12 cellular contexts compared by ENCODE assay signal in genomic region chr1:2206813-2207488, GRCh38. TPM values are rescaled to one million over a fixed set of nuclear protein-coding genes. Genes with fewer than 3 reads are reported as not detected.
DNase-seq lines count a peak whose midpoint lies in the region; ATAC-seq, FAIRE-seq and TF ChIP-seq lines count a peak whose summit lies in the region.
"Had no signal": no experiment of that assay in that cellular context is flagged by ENCODE, and none has a peak within 500 bp of the region (broad histone marks: within the 10 kb centered on the region; RNA-seq: fewer than 3 reads in every experiment).

No MANE protein-coding gene starts in this region.

- no peaks in the 10 kb centered on the region for H3K9me3 Mint-ChIP-seq in WTC11

- intact Hi-C loops in kidney (cut with DNase I), result no loop called here

- H3K4me2 ChIP-seq in BLaER1 treated with 17β-estradiol and CSF1 and Interleukin-3, amounts not matched to agents 10 nM and 100 nM, result peak overlapping the region in 8 of 11 experiments; percentile 15 to 98 (median 56); a peak in 6 of 22 replicates
- H3K4me2 ChIP-seq in skeletal muscle satellite cell (ENCODE audit: low read length), result peak overlapping the region; percentile 81

- peaks cover 0 to 28% (median 5%) of the 10 kb centered on the region in 11 experiments; a peak in 8 of 22 replicates for H4K20me1 ChIP-seq in BLaER1 treated with 17β-estradiol and CSF1 and Interleukin-3, amounts not matched to agents 10 nM and 100 nM

- no peaks in the 10 kb centered on the region for H3K36me3 ChIP-seq in BLaER1 treated with 17β-estradiol and CSF1 and Interleukin-3, amounts not matched to agents 10 nM and 100 nM
- no peaks in the 10 kb centered on the region for H3K36me3 ChIP-seq in WERI-Rb-1
- no peaks in the 10 kb centered on the region for H3K36me3 ChIP-seq in kidney (ENCODE audit: control insufficient read depth in 1 of 2, insufficient read depth in 2 of 2, low read length in 2 of 2)
- H3K36me3 ChIP-seq in skeletal muscle satellite cell (ENCODE audit: insufficient read depth, low read length), result no peaks in the 10 kb centered on the region

- peaks cover 15% of the 10 kb centered on the region for H3K27me3 Mint-ChIP-seq in WTC11 (ENCODE audit: low read depth)

- H3K4me3 ChIP-seq in BLaER1 treated with 17β-estradiol and CSF1 and Interleukin-3, amounts not matched to agents 10 nM and 100 nM, result no peak overlapping the region
- H3K4me3 ChIP-seq in WERI-Rb-1 (ENCODE audit: low read depth, low read length), result no peak overlapping the region
- peak overlapping the region; percentile 19 to 48 for H3K4me3 ChIP-seq in kidney (ENCODE audit: low read length in 2 of 2)
- H3K4me3 ChIP-seq in skeletal muscle satellite cell (ENCODE audit: low read length), result peak overlapping the region; percentile 60

- CTCF ChIA-PET in WTC11 (lab: Charles Lee), result interaction anchor here (0.6 to 4.5 kb wide), 8 partner anchors 11 to 328 kb away, joined by 3 to 46 read pairs (median 4); partner anchors contain the start of gene FAAP20

- FAIRE-seq in kidney (lab: Jason Lieb, UNC), result no peak
- FAIRE-seq: GM12891 had no signal

- 0 out of 22 replicates have a peak overlapping the region, but pooled peaks of 1 of the 11 experiments have one; percentile 3 for H3K9ac ChIP-seq in BLaER1 treated with 17β-estradiol and CSF1 and Interleukin-3, amounts not matched to agents 10 nM and 100 nM
- H3K9ac ChIP-seq in kidney (ENCODE audit: low read length in 2 of 2) (peak overlapping the region; percentile 59 to 61), skeletal muscle satellite cell (ENCODE audit: low read depth, low read length) (peak overlapping the region; percentile 73)

- POLR2A ChIA-PET in WTC11 (lab: Charles Lee), result interaction anchor here (1.2 to 1.6 kb wide), 3 partner anchors 20 to 109 kb away, joined by 3 to 4 read pairs (median 4); no protein-coding TSS in a partner anchor

- peaks cover 16% of the 10 kb centered on the region for H3K4me1 Mint-ChIP-seq in WTC11

- no peak for ATAC-seq in HG02981 (IDR thresholded peaks at IDR 0.05; ENCODE audit: unreplicated experiment)
- ATAC-seq in HG02610 (IDR thresholded peaks at IDR 0.05; ENCODE audit: unreplicated experiment), result no peak
- ATAC-seq in WTC11, result no peak
- ATAC-seq: PC-3 had no signal

- no peaks in the 10 kb centered on the region for H3K36me3 Mint-ChIP-seq in WTC11

- no peak overlapping the region for H3K4me3 Mint-ChIP-seq in WTC11

- TF ChIP-seq CTCF in WERI-Rb-1 (IDR thresholded peaks at IDR 0.05; ENCODE audit: low read depth, low read length) (no peak), kidney (IDR thresholded peaks at IDR 0.05; ENCODE audit: borderline replicate concordance, extremely low read depth, insufficient read depth) (no peak), WTC11 (IDR thresholded peaks at IDR 0.05) (no peak)

- H3K4me1 ChIP-seq in BLaER1 treated with 17β-estradiol and CSF1 and Interleukin-3, amounts not matched to agents 10 nM and 100 nM, result peaks cover 31 to 73% (median 56%) of the 10 kb centered on the region in 10 experiments
- peaks cover 39 to 52% of the 10 kb centered on the region in 2 donors for H3K4me1 ChIP-seq in kidney (ENCODE audit: control insufficient read depth in 1 of 2, insufficient read depth in 1 of 2, low read depth in 1 of 2, low read length in 2 of 2)
- H3K4me1 ChIP-seq in skeletal muscle satellite cell (ENCODE audit: control insufficient read depth, insufficient read depth, low read length), result peaks cover 53% of the 10 kb centered on the region

- peak; percentile 65 for DNase-seq in WERI-Rb-1
- DNase-seq in kidney, result peak; percentile 83
- DNase-seq in stimulated activated CD4-positive, alpha-beta T cell treated with anti-CD3 and anti-CD28 coated beads, Interleukin-12 subunit alpha, Interleukin-12 subunit beta, amount 100 ng/mL, for 4 hours, result no peak
- DNase-seq in WTC11 (ENCODE audit: low spot score), result no peak
- DNase-seq: Caco-2, NCI-H1930, PC-3 had no signal

- H3K27me3 ChIP-seq in BLaER1 treated with 17β-estradiol and CSF1 and Interleukin-3, amounts not matched to agents 10 nM and 100 nM, result no peaks in the 10 kb centered on the region
- H3K27me3 ChIP-seq in WERI-Rb-1 (ENCODE audit: insufficient read depth, low read depth, severe bottlenecking), result no peaks in the 10 kb centered on the region
- no peaks in the 10 kb centered on the region for H3K27me3 ChIP-seq in skeletal muscle satellite cell (ENCODE audit: control insufficient read depth, insufficient read depth, low read length)

- no peak overlapping the region for H3K27ac Mint-ChIP-seq in WTC11

- H3K9me3 ChIP-seq in BLaER1 treated with 17β-estradiol and CSF1 and Interleukin-3, amounts not matched to agents 10 nM and 100 nM (replicated peaks in 1 of 11), result no peaks in the 10 kb centered on the region
- H3K9me3 ChIP-seq in WERI-Rb-1 (ENCODE audit: severe bottlenecking), result no peaks in the 10 kb centered on the region
- no peaks in the 10 kb centered on the region for H3K9me3 ChIP-seq in kidney (ENCODE audit: control insufficient read depth in 1 of 2, low read length in 2 of 2)
- H3K9me3 ChIP-seq in skeletal muscle satellite cell (replicated peaks; ENCODE audit: low read length), result no peaks in the 10 kb centered on the region
- H3K9me3 ChIP-seq: Caco-2 had no signal

- H3K27ac ChIP-seq in BLaER1 treated with 17β-estradiol and CSF1 and Interleukin-3, amounts not matched to agents 10 nM and 100 nM, result no peak overlapping the region
- H3K27ac ChIP-seq in WERI-Rb-1, result no peak overlapping the region
- peak overlapping the region; percentile 92 to 97 for H3K27ac ChIP-seq in kidney (ENCODE audit: low read depth in 2 of 2, low read length in 2 of 2)

TF ChIP-seq in WTC11, 78 proteins besides CTCF, POLR2A, EP300 and RAD21 (continues in another document):
- no peak for TF ChIP-seq HMGA2 (CRISPR knock-in tag; IDR thresholded peaks at IDR 0.05)
- TF ChIP-seq SP1 (CRISPR knock-in tag; conservative IDR thresholded peaks at IDR 0.05), result no peak
- TF ChIP-seq USF2 (CRISPR knock-in tag; IDR thresholded peaks at IDR 0.05), result no peak
- TF ChIP-seq ZNF317 (CRISPR knock-in tag; IDR thresholded peaks at IDR 0.05; ENCODE audit: borderline replicate concordance, low read depth), result no peak
- TF ChIP-seq NR3C1 (CRISPR knock-in tag; conservative IDR thresholded peaks at IDR 0.05; ENCODE audit: low read depth), result no peak
- no peak for TF ChIP-seq TEAD4 (CRISPR knock-in tag; IDR thresholded peaks at IDR 0.05)
- no peak for TF ChIP-seq AR (CRISPR knock-in tag; IDR thresholded peaks at IDR 0.05)
- no peak for TF ChIP-seq JUN (CRISPR knock-in tag; IDR thresholded peaks at IDR 0.05)
- TF ChIP-seq, protein P1, sequence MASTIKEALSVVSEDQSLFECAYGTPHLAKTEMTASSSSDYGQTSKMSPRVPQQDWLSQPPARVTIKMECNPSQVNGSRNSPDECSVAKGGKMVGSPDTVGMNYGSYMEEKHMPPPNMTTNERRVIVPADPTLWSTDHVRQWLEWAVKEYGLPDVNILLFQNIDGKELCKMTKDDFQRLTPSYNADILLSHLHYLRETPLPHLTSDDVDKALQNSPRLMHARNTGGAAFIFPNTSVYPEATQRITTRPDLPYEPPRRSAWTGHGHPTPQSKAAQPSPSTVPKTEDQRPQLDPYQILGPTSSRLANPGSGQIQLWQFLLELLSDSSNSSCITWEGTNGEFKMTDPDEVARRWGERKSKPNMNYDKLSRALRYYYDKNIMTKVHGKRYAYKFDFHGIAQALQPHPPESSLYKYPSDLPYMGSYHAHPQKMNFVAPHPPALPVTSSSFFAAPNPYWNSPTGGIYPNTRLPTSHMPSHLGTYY (CRISPR knock-in tag; IDR thresholded peaks at IDR 0.05), result no peak
- TF ChIP-seq, protein P2, sequence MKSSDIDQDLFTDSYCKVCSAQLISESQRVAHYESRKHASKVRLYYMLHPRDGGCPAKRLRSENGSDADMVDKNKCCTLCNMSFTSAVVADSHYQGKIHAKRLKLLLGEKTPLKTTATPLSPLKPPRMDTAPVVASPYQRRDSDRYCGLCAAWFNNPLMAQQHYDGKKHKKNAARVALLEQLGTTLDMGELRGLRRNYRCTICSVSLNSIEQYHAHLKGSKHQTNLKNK (CRISPR knock-in tag; IDR thresholded peaks at IDR 0.05), result no peak
- TF ChIP-seq RELA (CRISPR knock-in tag; IDR thresholded peaks at IDR 0.05; ENCODE audit: borderline replicate concordance), result no peak

RNA-seq across cellular contexts. Expression of gene FAAP20, which starts 12.4 kb away (rescaled TPM):
- 69.0 TPM for total RNA-seq in kidney
- polyA plus RNA-seq in kidney (ENCODE audit: insufficient read depth, low read depth, low replicate concordance), result 109 TPM
- 14.2 and 22.3 TPM in 2 replicates for total RNA-seq in skeletal muscle satellite cell (2012; rRNA removed)
- 133 to 151 TPM (median 150 TPM) in 3 replicates for total RNA-seq in WTC11 (2021)

RNA-seq across cellular contexts. Expression of gene SKI, which starts 21.2 kb away (rescaled TPM):
- total RNA-seq in kidney (78.6 TPM), WTC11 (2021) (75.5 to 88.6 TPM (median 75.6 TPM) in 3 replicates)
- polyA plus RNA-seq in kidney (ENCODE audit: insufficient read depth, low read depth, low replicate concordance), result 9.2 TPM
- 16.7 and 24.0 TPM in 2 replicates for total RNA-seq in skeletal muscle satellite cell (2012; rRNA removed)

Comparison
In these comparisons a context has a peak if more than half of its experiments do, and no peak if none do; other contexts are left out.
1. H3K27ac ChIP-seq: peak in kidney (2 of 2); none in BLaER1 treated with 17β-estradiol and CSF1 and Interleukin-3, amounts not matched to agents 10 nM and 100 nM (0 of 11) and WERI-Rb-1 (single experiment).
2. H3K4me3 ChIP-seq: peak in kidney (2 of 2) and skeletal muscle satellite cell (single experiment); none in BLaER1 treated with 17β-estradiol and CSF1 and Interleukin-3, amounts not matched to agents 10 nM and 100 nM (0 of 10) and WERI-Rb-1 (single experiment).
3. DNase-seq: peak in WERI-Rb-1 (single experiment) and kidney (single experiment); none in stimulated activated CD4-positive, alpha-beta T cell treated with anti-CD3 and anti-CD28 coated beads, Interleukin-12 subunit alpha, Interleukin-12 subunit beta, amount 100 ng/mL, for 4 hours (single experiment) and WTC11 (single experiment).